Comparison of ENCODE assay signal across 10 cellular contexts in the genomic region with DNA sequence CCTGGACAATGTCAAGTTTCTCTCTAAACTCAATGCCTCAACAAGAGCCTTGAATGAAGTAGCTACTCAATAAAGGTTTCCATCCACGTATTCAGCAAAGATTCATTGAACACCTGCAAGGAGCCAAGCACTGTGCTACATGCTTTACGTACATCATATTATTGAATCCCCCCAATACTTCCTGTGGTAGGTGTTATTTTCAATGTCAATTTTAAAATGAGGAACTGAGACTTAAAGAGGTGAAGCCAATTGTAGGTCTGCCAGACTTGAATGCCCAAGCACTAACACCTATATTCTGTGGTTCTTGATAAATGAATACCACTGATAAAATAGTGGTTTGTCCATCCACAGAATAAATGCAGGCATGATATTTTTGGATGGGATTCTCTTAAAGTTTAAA.
"Had no signal": no experiment of that assay in that cellular context is flagged by ENCODE, and none has a peak within 500 bp of the region (broad histone marks: within the 10 kb centered on the region; RNA-seq: fewer than 3 reads in every experiment).

No MANE protein-coding gene starts in this region.

- DNase-seq: activated CD4-positive, alpha-beta memory T cell treated with anti-CD3 and anti-CD28 coated beads for 36 hours; activated CD4-positive, CD25-positive, alpha-beta regulatory T cell treated with anti-CD3 and anti-CD28 coated beads, Interleukin-2, amount 50 U/mL, for 72 hours; activated naive CD4-positive, alpha-beta T cell treated with Interleukin-2 at 50 U/mL for 16 hours; activated naive CD8-positive, alpha-beta T cell treated with anti-CD3 and anti-CD28 coated beads, Interleukin-2, amount 50 U/mL, for 24 hours; dorsolateral prefrontal cortex; glutamatergic neuron; left colon; naive B cell; retina; tibial artery had no signal

- ATAC-seq: activated naive CD8-positive, alpha-beta T cell treated with anti-CD3 and anti-CD28 coated beads, Interleukin-2, amount 50 U/mL, for 24 hours; left colon had no signal
